Comparison of ENCODE assay signal across 32 cellular contexts in the genomic region with DNA sequence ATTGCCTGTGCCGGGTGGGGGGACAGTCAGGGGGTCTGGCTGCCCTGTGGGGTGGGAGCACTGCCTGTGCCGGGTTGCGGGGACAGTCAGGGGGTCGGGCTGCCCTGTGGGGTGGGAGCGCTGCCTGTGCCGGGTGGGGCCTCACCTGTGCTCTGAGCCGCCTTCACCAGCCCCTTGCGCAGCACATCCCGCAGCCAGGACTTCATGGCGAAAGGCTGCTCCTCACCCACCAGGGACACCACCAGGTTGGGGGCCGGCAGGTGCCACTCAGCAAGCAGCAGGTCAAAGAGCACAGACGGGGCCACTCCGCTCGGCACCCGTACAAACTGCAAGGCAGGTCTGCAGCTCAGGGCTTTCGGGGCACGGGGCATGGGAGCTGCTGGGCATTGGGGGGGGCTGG. TPM values are rescaled to one million over a fixed set of nuclear protein-coding genes. Genes with fewer than 3 reads are reported as not detected.
"Had no signal": no experiment of that assay in that cellular context is flagged by ENCODE, and none has a peak within 500 bp of the region (broad histone marks: within the 10 kb centered on the region; RNA-seq: fewer than 3 reads in every experiment).

No MANE protein-coding gene starts in this region.

- H3K4me1 Mint-ChIP-seq: endodermal cell had no signal

- FAIRE-seq: endometrium, islet of Langerhans, keratinocyte had no signal

- H3K27me3 Mint-ChIP-seq: effector memory CD8-positive, alpha-beta T cell had no signal

- H3K4me1 ChIP-seq: gastrocnemius medialis had no signal

- ATAC-seq: effector memory CD8-positive, alpha-beta T cell; esophagus mucosa; gastrocnemius medialis; left lung; lower lobe of right lung; mucosa of descending colon had no signal

- H3K4me3 Mint-ChIP-seq: dendritic cell treated with granulocyte-macrophage colony-stimulating factor and Interleukin-4, amounts not matched to agents 40 ng/mL and 50 ng/mL, for 4 days; effector memory CD8-positive, alpha-beta T cell; endodermal cell; mesothelial cell of epicardium had no signal

- H3K9me3 ChIP-seq: colonic mucosa, esophagus squamous epithelium, gastrocnemius medialis, left lung, lower lobe of right lung, mucosa of descending colon had no signal

- H3K4me3 ChIP-seq: colonic mucosa, esophagus squamous epithelium, gastrocnemius medialis, left lung, lower lobe of right lung, mucosa of descending colon had no signal

- H3K36me3 ChIP-seq: colonic mucosa, esophagus squamous epithelium, gastrocnemius medialis, left lung, lower lobe of right lung had no signal

- H3K27me3 ChIP-seq: gastrocnemius medialis had no signal

- H3K27ac Mint-ChIP-seq: dendritic cell treated with granulocyte-macrophage colony-stimulating factor and Interleukin-4, amounts not matched to agents 40 ng/mL and 50 ng/mL, for 4 days; effector memory CD8-positive, alpha-beta T cell; endodermal cell; mesothelial cell of epicardium had no signal

- H3K27ac ChIP-seq: colonic mucosa, epithelial cell of prostate, esophagus squamous epithelium, gastrocnemius medialis, left lung, lower lobe of right lung had no signal

- DNase-seq: cerebellar nuclear complex; colonic mucosa; cortex of kidney; effector CD8-positive, alpha-beta T cell; effector memory CD8-positive, alpha-beta T cell; endodermal cell; erythroblast; esophagus squamous epithelium; foreskin fibroblast; foreskin melanocyte; gastrocnemius medialis; head of caudate nucleus; hippocampal formation; kidney glomerular epithelial cell; lower lobe of right lung; mesenchymal stem cell had no signal

- H3K9me3 Mint-ChIP-seq: dendritic cell treated with granulocyte-macrophage colony-stimulating factor and Interleukin-4, amounts not matched to agents 40 ng/mL and 50 ng/mL, for 4 days; effector memory CD8-positive, alpha-beta T cell; endodermal cell; mesothelial cell of epicardium had no signal

RNA-seq across cellular contexts. Expression of gene TRPM5, which starts 22.3 kb away (rescaled TPM):
- total RNA-seq: chondrocyte, dermis microvascular lymphatic vessel endothelial cell, esophagus mucosa, esophagus squamous epithelium, gastrocnemius medialis, glomerular endothelial cell, left lung, lower leg skin, lower lobe of right lung, lung microvascular endothelial cell, mesenteric fat pad, myocyte had no signal
- polyA plus RNA-seq: keratinocyte had no signal

RNA-seq across cellular contexts. Expression of gene KCNQ1, which starts 22.8 kb away (rescaled TPM):
- total RNA-seq: chondrocyte, lung microvascular endothelial cell had no signal
- polyA plus RNA-seq: keratinocyte had no signal
